In genomic region chr16:85008267-85008666, GRCh38 we compare ENCODE assay signal across 25 cellular contexts. TPM values are rescaled to one million over a fixed set of nuclear protein-coding genes. Genes with fewer than 3 reads are reported as not detected.
A peak's percentile ranks its signal among the peaks of the same experiment; 100 is the strongest.
DNase-seq lines count a peak whose midpoint lies in the region; ATAC-seq and TF ChIP-seq lines count a peak whose summit lies in the region.
"Had no signal": no experiment of that assay in that cellular context is flagged by ENCODE, and none has a peak within 500 bp of the region (broad histone marks: within the 10 kb centered on the region; RNA-seq: fewer than 3 reads in every experiment).

No MANE protein-coding gene starts in this region.

- peaks cover 57 to 77% (median 76%) of the 10 kb centered on the region in 3 donors for H3K4me1 Mint-ChIP-seq in CD8-positive, alpha-beta memory T cell
- H3K4me1 Mint-ChIP-seq in endodermal cell = peaks cover 28% of the 10 kb centered on the region

- no peak overlapping the region for H3K4me2 ChIP-seq in mesenchymal stem cell (ENCODE audit: low read length, poor library complexity, severe bottlenecking)

- H2AK5ac ChIP-seq in mesenchymal stem cell (ENCODE audit: low read length, severe bottlenecking) = peak overlapping the region; percentile 76

- no peak overlapping the region for H2BK120ac ChIP-seq in mesenchymal stem cell (ENCODE audit: low read depth, low read length)

- CTCF ChIA-PET in CD8-positive, alpha-beta memory T cell (lab: Charles Lee) = interaction anchor here (7.0 kb wide), 1 partner anchor 78 kb away, joined by 41 read pairs; no protein-coding TSS in a partner anchor
- CTCF ChIA-PET in Panc1 (lab: Charles Lee) = interaction anchor here (0.7 kb wide), 1 partner anchor 37 kb away, joined by 9 read pairs; no protein-coding TSS in a partner anchor

- BruUV-seq in Panc1 (replicated peaks; lab: Mats Ljungman, UMichigan) = no TSS peak

- no peaks in the 10 kb centered on the region for H3K9me3 Mint-ChIP-seq in CD8-positive, alpha-beta memory T cell
- no peaks in the 10 kb centered on the region for H3K9me3 Mint-ChIP-seq in endodermal cell
- H3K9me3 Mint-ChIP-seq: immature natural killer cell had no signal

- over 99% methylated on average over 3 of the region's 3 CpGs for WGBS in mesenchymal stem cell
- 92 to 100% methylated on average over 3 of the region's 3 CpGs for WGBS in endodermal cell (ENCODE audit: insufficient coverage in 1 of 2, insufficient read length in 1 of 2), 2 experiments

- H3K27me3 ChIP-seq in CD8-positive, alpha-beta memory T cell (ENCODE audit: insufficient read depth, low read length, poor library complexity, severe bottlenecking) = no peaks in the 10 kb centered on the region
- H3K27me3 ChIP-seq in Panc1 (ENCODE audit: control insufficient read depth, insufficient read depth, low read length) = no peaks in the 10 kb centered on the region
- no peaks in the 10 kb centered on the region for H3K27me3 ChIP-seq in mesenchymal stem cell (ENCODE audit: control insufficient read depth in 1 of 2, insufficient read depth in 1 of 2, low read length in 2 of 2)
- H3K27me3 ChIP-seq in tibial artery = no peaks in the 10 kb centered on the region
- H3K27me3 ChIP-seq in endodermal cell (ENCODE audit: control insufficient read depth, insufficient read depth, low read length, poor library complexity, severe bottlenecking) = no peaks in the 10 kb centered on the region

- no peak for ATAC-seq in Panc1
- ATAC-seq: activated CD4-positive, CD25-positive, alpha-beta regulatory T cell treated with anti-CD3 and anti-CD28 coated beads, Interleukin-2, amount 50 U/mL, for 24 hours; K562; left colon; stimulated activated naive CD8-positive, alpha-beta T cell treated with anti-CD3 and anti-CD28 coated beads, Interleukin-15, Interleukin-2, amounts not matched to agents 100 U/mL and 50 U/mL, for 24 hours had no signal

- peak overlapping the region in 1 of 2 experiments; percentile 32 for H3K23ac ChIP-seq in mesenchymal stem cell (ENCODE audit: low read length in 2 of 2)

- peak overlapping the region in 3 of 7 donors; percentile 27 to 77 (median 63) for H3K4me3 Mint-ChIP-seq in CD8-positive, alpha-beta memory T cell
- no peak overlapping the region for H3K4me3 Mint-ChIP-seq in endodermal cell

- H3K4ac ChIP-seq in mesenchymal stem cell (ENCODE audit: low read depth in 1 of 2, low read length in 2 of 2) = no peak overlapping the region

- in situ Hi-C loops in Panc1 (cut with HindIII; ENCODE audit: low pct_unique_long_range_greater_than_20kb, low sequenced_read_pairs) = no loop called here

- H2BK15ac ChIP-seq in mesenchymal stem cell (ENCODE audit: low read depth, poor library complexity, severe bottlenecking) = no peak overlapping the region

- TF ChIP-seq CTCF in Panc1 (IDR thresholded peaks at IDR 0.05) (no peak), tibial artery (IDR thresholded peaks at IDR 0.05) (no peak), endodermal cell (conservative IDR thresholded peaks at IDR 0.05) (no peak)

- H4K8ac ChIP-seq in mesenchymal stem cell (ENCODE audit: low read length) = no peak overlapping the region

- peak overlapping the region in 6 of 8 donors; percentile 26 to 84 (median 31) for H3K27ac Mint-ChIP-seq in CD8-positive, alpha-beta memory T cell
- no peak overlapping the region for H3K27ac Mint-ChIP-seq in endodermal cell

- H3K79me1 ChIP-seq in mesenchymal stem cell (replicated peaks; ENCODE audit: low read length, poor library complexity, severe bottlenecking) = no peaks in the 10 kb centered on the region

- DNase-seq in CD8-positive, alpha-beta memory T cell = no peak
- DNase-seq in Panc1 (ENCODE audit: low read depth, low spot score) = no peak
- no peak for DNase-seq in mesenchymal stem cell
- DNase-seq in tibial artery = no peak
- no peak for DNase-seq in endodermal cell
- no peak for DNase-seq in NCI-H2196 (lab: John Stamatoyannopoulos, UW; ENCODE audit: unreplicated experiment)
- no peak for DNase-seq in NCI-H446 treated with DMSO at 0.1 percent for 48 hours (lab: John Stamatoyannopoulos, UW)
- DNase-seq: activated CD4-positive, alpha-beta T cell treated with anti-CD3 and anti-CD28 coated beads, Interleukin-2, amount 50 U/mL, for 48 hours; activated naive CD4-positive, alpha-beta T cell; central memory CD4-positive, alpha-beta T cell; dermis blood vessel endothelial cell; immature natural killer cell; left colon; NCI-H1092; NCI-H1694 treated with DMSO at 0.1 percent for 48 hours; NCI-H2227 treated with DMSO at 0.1 percent for 48 hours; NCI-H69; SIG-M5; stimulated activated CD4-positive, alpha-beta T cell treated with anti-CD3 and anti-CD28 coated beads, Interleukin-1b, Interleukin-23, amount 100 ng/mL, for 48 hours; stimulated activated naive CD8-positive, alpha-beta T cell treated with anti-CD3 and anti-CD28 coated beads, Interleukin-15, Interleukin-2, amounts not matched to agents 100 U/mL and 50 U/mL, for 24 hours had no signal

- no peak overlapping the region for H3K4me3 ChIP-seq in CD8-positive, alpha-beta memory T cell (ENCODE audit: low read length)
- no peak overlapping the region for H3K4me3 ChIP-seq in Panc1 (ENCODE audit: low read depth in 2 of 2, low read length in 2 of 2)
- H3K4me3 ChIP-seq in mesenchymal stem cell (ENCODE audit: insufficient read depth in 1 of 2, low read depth in 1 of 2, low read length in 2 of 2) = peak overlapping the region in 1 of 2 experiments; percentile 15
- no peak overlapping the region for H3K4me3 ChIP-seq in tibial artery
- no peak overlapping the region for H3K4me3 ChIP-seq in endodermal cell (ENCODE audit: low read length)
- H3K4me3 ChIP-seq: K562, thoracic aorta had no signal

- no peak overlapping the region for H3K14ac ChIP-seq in mesenchymal stem cell (ENCODE audit: low read length in 2 of 2)

- no peak overlapping the region for H2AFZ ChIP-seq in mesenchymal stem cell (ENCODE audit: low read depth, low read length)
- H2AFZ ChIP-seq: parathyroid adenoma had no signal

- peaks cover 46% of the 10 kb centered on the region for H3K4me1 ChIP-seq in CD8-positive, alpha-beta memory T cell (ENCODE audit: insufficient read depth, low read length)
- H3K4me1 ChIP-seq in Panc1 (ENCODE audit: control insufficient read depth, insufficient read depth, low read length) (peaks cover 53% of the 10 kb centered on the region), mesenchymal stem cell (ENCODE audit: control insufficient read depth, insufficient read depth, low read depth, low read length) (peaks cover 28% of the 10 kb centered on the region), tibial artery (peaks cover 0 to 79% (median 60%) of the 10 kb centered on the region in 4 donors), endodermal cell (ENCODE audit: control insufficient read depth, insufficient read depth, low read length) (no peaks in the 10 kb centered on the region)

- no peak overlapping the region for H2BK5ac ChIP-seq in mesenchymal stem cell (ENCODE audit: low read depth, low read length, poor library complexity, severe bottlenecking)

- POLR2A ChIA-PET in CD8-positive, alpha-beta memory T cell (lab: Charles Lee) = no interaction called here
- POLR2A ChIA-PET in Panc1 (lab: Charles Lee) = no interaction called here

- peaks cover 0 to 35% (median 4%) of the 10 kb centered on the region in 3 donors for H3K36me3 Mint-ChIP-seq in CD8-positive, alpha-beta memory T cell
- peaks cover 21% of the 10 kb centered on the region for H3K36me3 Mint-ChIP-seq in endodermal cell (ENCODE audit: low read depth)

- no peak overlapping the region for H3K18ac ChIP-seq in mesenchymal stem cell (ENCODE audit: low read depth in 1 of 2, low read length in 2 of 2)

- H4K91ac ChIP-seq in mesenchymal stem cell (ENCODE audit: low read length) = no peak overlapping the region

- H3K36me3 ChIP-seq in CD8-positive, alpha-beta memory T cell (ENCODE audit: insufficient read depth, low read length) = no peaks in the 10 kb centered on the region
- H3K36me3 ChIP-seq in Panc1 (ENCODE audit: control insufficient read depth, insufficient read depth, low read length) (peaks cover 10% of the 10 kb centered on the region; the same call in 1 of the 2 replicates), mesenchymal stem cell (ENCODE audit: control insufficient read depth in 1 of 2, insufficient read depth in 2 of 2, low read depth in 1 of 2, low read length in 2 of 2) (peaks cover 0 to 10% of the 10 kb centered on the region in 2 experiments), tibial artery (no peaks in the 10 kb centered on the region), endodermal cell (ENCODE audit: control insufficient read depth, insufficient read depth, low read length) (peaks cover 12% of the 10 kb centered on the region)
- H3K36me3 ChIP-seq: thoracic aorta had no signal

- intact Hi-C loops in Panc1 (cut with micrococcal nuclease; ENCODE audit: unreplicated experiment) (no loop called here), tibial artery (cut with DNase I; ENCODE audit: low total_unique reads) (no loop called here)

- H3K9me3 ChIP-seq in CD8-positive, alpha-beta memory T cell (ENCODE audit: low read length) = no peaks in the 10 kb centered on the region
- H3K9me3 ChIP-seq in Panc1 (ENCODE audit: control insufficient read depth, insufficient read depth, low read depth, low read length) (no peaks in the 10 kb centered on the region), mesenchymal stem cell (ENCODE audit: control insufficient read depth, low read length) (no peaks in the 10 kb centered on the region), tibial artery (no peaks in the 10 kb centered on the region), endodermal cell (ENCODE audit: control insufficient read depth, low read length) (no peaks in the 10 kb centered on the region)
- H3K9me3 ChIP-seq: thoracic aorta had no signal

- H3K9ac ChIP-seq in mesenchymal stem cell (ENCODE audit: low read length) (no peak overlapping the region), endodermal cell (ENCODE audit: extremely low read depth, low read length, poor library complexity, severe bottlenecking) (no peak overlapping the region)
- H3K9ac ChIP-seq: parathyroid adenoma had no signal

- no peaks in the 10 kb centered on the region for H3K27me3 Mint-ChIP-seq in CD8-positive, alpha-beta memory T cell
- no peaks in the 10 kb centered on the region for H3K27me3 Mint-ChIP-seq in endodermal cell (ENCODE audit: insufficient read depth)

- H3K27ac ChIP-seq in CD8-positive, alpha-beta memory T cell (ENCODE audit: low read depth, low read length) = no peak overlapping the region
- peak overlapping the region; percentile 72 for H3K27ac ChIP-seq in Panc1 (ENCODE audit: low read length)
- no peak overlapping the region for H3K27ac ChIP-seq in mesenchymal stem cell (ENCODE audit: low read length, poor library complexity, severe bottlenecking)
- peak overlapping the region; percentile 7 to 92 for H3K27ac ChIP-seq in tibial artery
- no peak overlapping the region for H3K27ac ChIP-seq in endodermal cell (ENCODE audit: low read depth, low read length)
- H3K27ac ChIP-seq: C4-2B, parathyroid adenoma had no signal

- H2BK12ac ChIP-seq in mesenchymal stem cell (ENCODE audit: low read length in 2 of 2) = no peak overlapping the region

RNA-seq across cellular contexts. Expression of gene ZDHHC7, which starts 3.1 kb away (rescaled TPM):
- 10 to 100 TPM; 31.6 to 32.6 TPM for total RNA-seq in CD8-positive, alpha-beta memory T cell
- 45.7 TPM for polyA plus RNA-seq in CD8-positive, alpha-beta memory T cell
- total RNA-seq in Panc1 (2021; ENCODE audit: unreplicated experiment) (71.5 TPM), endodermal cell (10 to 100 TPM; 58.7 to 61.8 TPM)
- polyA plus RNA-seq in Panc1 (2012; ENCODE audit: insufficient read length) = 74.5 TPM
- polyA plus RNA-seq in mesenchymal stem cell (2013, experiment 1 of 2) = 64.9 TPM
- 65.2 TPM for polyA plus RNA-seq in mesenchymal stem cell (2013, experiment 2 of 2)
- 35.7 TPM for polyA plus RNA-seq in endodermal cell (2013, experiment 1 of 2)
- 35.7 TPM for polyA plus RNA-seq in endodermal cell (2013, experiment 2 of 2)

RNA-seq across cellular contexts. Expression of gene KIAA0513, which starts 19.3 kb away (rescaled TPM):
- total RNA-seq in CD8-positive, alpha-beta memory T cell = 10 to 100 TPM; 13.2 to 13.5 TPM
- polyA plus RNA-seq in CD8-positive, alpha-beta memory T cell = 7.2 TPM
- total RNA-seq in Panc1 (2021; ENCODE audit: unreplicated experiment) (8.7 TPM), endodermal cell (10 to 100 TPM in 1 of 2 donors, 1 to 10 TPM in 1; 9.2 to 16.0 TPM)
- polyA plus RNA-seq in Panc1 (2012; ENCODE audit: insufficient read length) = 7.9 TPM
- polyA plus RNA-seq in mesenchymal stem cell (2013, experiment 1 of 2) = 8.5 TPM
- 8.0 TPM for polyA plus RNA-seq in mesenchymal stem cell (2013, experiment 2 of 2)
- polyA plus RNA-seq in endodermal cell (2013, experiment 1 of 2) = 7.4 TPM
- polyA plus RNA-seq in endodermal cell (2013, experiment 2 of 2) = 6.7 TPM

Comparison
In these comparisons a context has a peak if more than half of its experiments do, and no peak if none do; other contexts are left out.
1. H3K27ac ChIP-seq: peak in Panc1 (single experiment) and tibial artery (2 of 2); none in CD8-positive, alpha-beta memory T cell (single experiment), mesenchymal stem cell (single experiment) and endodermal cell (single experiment).